In genomic region chr19:49331616-49332055, GRCh38 we compare ENCODE assay signal across 8 cellular contexts. TPM values are rescaled to one million over a fixed set of nuclear protein-coding genes. Genes with fewer than 3 reads are reported as not detected.
DNase-seq lines count a peak whose midpoint lies in the region; ATAC-seq and TF ChIP-seq lines count a peak whose summit lies in the region.

No MANE protein-coding gene starts in this region.

- H3K36me3 Mint-ChIP-seq in activated B cell treated with CpG ODN at 0.5 μM for 24 hours (ENCODE audit: low read depth): peaks cover 69% of the 10 kb centered on the region

- no peaks in the 10 kb centered on the region for H3K79me2 ChIP-seq in DND-41 (ENCODE audit: insufficient read depth, low read length)
- no peaks in the 10 kb centered on the region for H3K79me2 ChIP-seq in GM23248 (ENCODE audit: insufficient read depth)

- no peaks in the 10 kb centered on the region for H3K36me3 ChIP-seq in DND-41 (ENCODE audit: insufficient read depth, low read length)
- H3K36me3 ChIP-seq in GM23248 (ENCODE audit: low read depth): no peaks in the 10 kb centered on the region

- H3K9me3 Mint-ChIP-seq in activated B cell treated with CpG ODN at 0.5 μM for 24 hours: peaks cover 3% of the 10 kb centered on the region

- H3K27me3 Mint-ChIP-seq in activated B cell treated with CpG ODN at 0.5 μM for 24 hours: no peaks in the 10 kb centered on the region

- DNase-seq in DND-41 (peak; percentile 54), GM23248 (peak; percentile 60), NAMALWA (ENCODE audit: low spot score) (peak; percentile 92), activated B cell treated with CpG ODN at 0.5 μM for 24 hours (no peak), coronary artery (ENCODE audit: low spot score) (peak; percentile 57), midbrain (lab: John Stamatoyannopoulos, UW) (peak; percentile 33), NCI-H1105 treated with DMSO at 0.1 percent for 48 hours (lab: John Stamatoyannopoulos, UW) (no peak)

- peak overlapping the region; percentile 100 for H3K27ac Mint-ChIP-seq in activated B cell treated with CpG ODN at 0.5 μM for 24 hours

- CTCF ChIA-PET in activated B cell treated with CpG ODN at 0.5 μM for 24 hours (lab: Charles Lee): interaction anchor here (4.5 kb wide), 1 partner anchor 30 kb away, joined by 24 read pairs; no protein-coding TSS in a partner anchor

- in situ Hi-C loops in GM23248 (cut with MboI): no loop called here

- no peaks in the 10 kb centered on the region for H3F3A ChIP-seq in GM23248 (ENCODE audit: insufficient read depth)

- H3K4me1 ChIP-seq in DND-41 (ENCODE audit: insufficient read depth, low read length) (peaks cover 11% of the 10 kb centered on the region), GM23248 (ENCODE audit: insufficient read depth) (no peaks in the 10 kb centered on the region)

- no peaks in the 10 kb centered on the region for H3K9me2 ChIP-seq in GM23248 (ENCODE audit: insufficient read depth)

- H3K27me3 ChIP-seq in DND-41 (ENCODE audit: insufficient read depth, low read length, poor library complexity) (no peaks in the 10 kb centered on the region), GM23248 (replicated peaks; ENCODE audit: insufficient read depth) (no peaks in the 10 kb centered on the region)

- H3K4me3 ChIP-seq in DND-41 (ENCODE audit: low read depth in 1 of 2, low read length in 2 of 2) (no peak overlapping the region), GM23248 (no peak overlapping the region), coronary artery (no peak overlapping the region)

- H3K4me2 ChIP-seq in DND-41 (ENCODE audit: insufficient read depth, low read length): no peak overlapping the region
- H3K4me2 ChIP-seq in GM23248 (ENCODE audit: unreplicated experiment): no peak overlapping the region

- H4K20me1 ChIP-seq in DND-41 (ENCODE audit: insufficient read depth, low read length) (no peaks in the 10 kb centered on the region), GM23248 (ENCODE audit: insufficient read depth) (no peaks in the 10 kb centered on the region)

- H2AFZ ChIP-seq in DND-41 (ENCODE audit: low read depth, low read length): no peak overlapping the region
- peak overlapping the region; percentile 52; the same call in 1 of the 2 replicates for H2AFZ ChIP-seq in GM23248

- TF ChIP-seq CTCF in DND-41 (IDR thresholded peaks at IDR 0.05; ENCODE audit: borderline replicate concordance, extremely low read depth, low read length, poor library complexity, severe bottlenecking) (no peak), activated B cell treated with CpG ODN at 0.5 μM for 24 hours (IDR thresholded peaks at IDR 0.05) (no peak), coronary artery (IDR thresholded peaks at IDR 0.05) (no peak)

- POLR2A ChIA-PET in activated B cell treated with CpG ODN at 0.5 μM for 24 hours (lab: Charles Lee): interaction anchor here (0.6 to 19.9 kb wide), 11 partner anchors 4 to 456 kb away, joined by 3 to 757 read pairs (median 4); partner anchors contain the start of genes ALDH16A1, CD37, DKKL1 and PIH1D1

- H3K9me3 ChIP-seq in DND-41 (ENCODE audit: insufficient read depth, low read length, severe bottlenecking): no peaks in the 10 kb centered on the region
- H3K9me3 ChIP-seq in GM23248 (ENCODE audit: low read depth): no peaks in the 10 kb centered on the region

- intact Hi-C loops in activated B cell treated with CpG ODN at 0.5 μM for 24 hours (cut with micrococcal nuclease): loop anchor here (5.0 to 10.0 kb wide), 3 partner anchors 121 to 1013 kb away; partner anchors contain the start of genes ALDH16A1, IL4I1 and PIH1D1

- peak overlapping the region; percentile 73 for H3K4me3 Mint-ChIP-seq in activated B cell treated with CpG ODN at 0.5 μM for 24 hours

- H3K27ac ChIP-seq in DND-41 (ENCODE audit: low read length) (no peak overlapping the region), GM23248 (no peak overlapping the region), coronary artery (no peak overlapping the region)

- H3K4me1 Mint-ChIP-seq in activated B cell treated with CpG ODN at 0.5 μM for 24 hours: peaks cover 95% of the 10 kb centered on the region

- WGBS in GM23248 (ENCODE audit: low coverage in 1 of 2, low lambda C conversion rate in 2 of 2, missing lambda C conversion rate in 2 of 2), 2 experiments: 67 to 75% methylated on average over 2 of the region's 2 CpGs

- ATAC-seq in DND-41 (ENCODE audit: insufficient read depth, low read depth) (peak; percentile 84), activated B cell treated with CpG ODN at 0.5 μM for 24 hours (ENCODE audit: low read depth) (peak; percentile 44), HG03442 (IDR thresholded peaks at IDR 0.05; ENCODE audit: unreplicated experiment) (no peak)

- H3K9ac ChIP-seq in DND-41 (ENCODE audit: low read depth, low read length) (no peak overlapping the region), GM23248 (no peak overlapping the region)

RNA-seq across cellular contexts. Expression of gene CD37, which starts 3.6 kb away (rescaled TPM):
- total RNA-seq in GM23248 (2014; rRNA removed; shearing (Covaris generic)): not detected in 2 replicates
- 1.8 and 2.4 TPM in 2 replicates for polyA plus RNA-seq in GM23248 (2016; fragmentation: Nextera tagmentation; extraction: Ambion mirVana)
- total RNA-seq in activated B cell treated with CpG ODN at 0.5 μM for 24 hours: 1,587 and 1,688 TPM in 2 replicates

RNA-seq across cellular contexts. Expression of gene SLC6A16, which starts 6.6 kb away (rescaled TPM):
- 0.51 TPM in 1 of 2 replicates, not detected in the other for total RNA-seq in GM23248 (2014; rRNA removed; shearing (Covaris generic))
- 0.40 TPM in 1 of 2 replicates, not detected in the other for polyA plus RNA-seq in GM23248 (2016; fragmentation: Nextera tagmentation; extraction: Ambion mirVana)
- total RNA-seq in activated B cell treated with CpG ODN at 0.5 μM for 24 hours: 14.8 and 19.3 TPM in 2 replicates

RNA-seq across cellular contexts. Expression of gene TEAD2, which starts 30.6 kb away (rescaled TPM):
- 13.9 and 18.7 TPM in 2 replicates for total RNA-seq in GM23248 (2014; rRNA removed; shearing (Covaris generic))
- 7.1 and 7.8 TPM in 2 replicates for polyA plus RNA-seq in GM23248 (2016; fragmentation: Nextera tagmentation; extraction: Ambion mirVana)
- 5.3 TPM in 2 replicates for total RNA-seq in activated B cell treated with CpG ODN at 0.5 μM for 24 hours

RNA-seq across cellular contexts. Expression of gene DKKL1, which starts 32.0 kb away (rescaled TPM):
- 0.63 TPM in 1 of 2 replicates, not detected in the other for total RNA-seq in GM23248 (2014; rRNA removed; shearing (Covaris generic))
- polyA plus RNA-seq in GM23248 (2016; fragmentation: Nextera tagmentation; extraction: Ambion mirVana): 0.30 TPM in 1 of 2 replicates, not detected in the other
- total RNA-seq in activated B cell treated with CpG ODN at 0.5 μM for 24 hours: 0.71 and 0.76 TPM in 2 replicates

RNA-seq across cellular contexts. Expression of gene KASH5, which starts 56.4 kb away (rescaled TPM):
- total RNA-seq in GM23248 (2014; rRNA removed; shearing (Covaris generic)): not detected in 2 replicates
- polyA plus RNA-seq in GM23248 (2016; fragmentation: Nextera tagmentation; extraction: Ambion mirVana): not detected in 2 replicates
- 0.62 and 0.66 TPM in 2 replicates for total RNA-seq in activated B cell treated with CpG ODN at 0.5 μM for 24 hours

Comparison
In these comparisons a context has a peak if more than half of its experiments do, and no peak if none do; other contexts are left out.
1. DNase-seq: peak in DND-41 (single experiment), GM23248 (single experiment), NAMALWA (single experiment), coronary artery (single experiment) and midbrain (single experiment); none in activated B cell treated with CpG ODN at 0.5 μM for 24 hours (single experiment) and NCI-H1105 treated with DMSO at 0.1 percent for 48 hours (single experiment).
2. RNA of gene CD37, which starts 3.6 kb away (total RNA-seq): 1,587 to 1,688 TPM in activated B cell treated with CpG ODN at 0.5 μM for 24 hours; not detected in GM23248; every median in the first group is over 1,000 times any median in the second.
3. RNA of gene SLC6A16, which starts 6.6 kb away (total RNA-seq): 14.8 to 19.3 TPM in activated B cell treated with CpG ODN at 0.5 μM for 24 hours; 0.51 TPM in GM23248; every median in the first group is over 10 times any median in the second.